Comparison of ENCODE assay signal across 15 cellular contexts in genomic region chr22:36228369-36228768, GRCh38. TPM values are rescaled to one million over a fixed set of nuclear protein-coding genes. Genes with fewer than 3 reads are reported as not detected.
DNase-seq lines count a peak whose midpoint lies in the region; ATAC-seq, FAIRE-seq and TF ChIP-seq lines count a peak whose summit lies in the region.
"Not testable (repeated sequence)": the region's sequence is repeated elsewhere in the genome, so short reads cannot be mapped to it uniquely, and the experiment has no call there.
"Had no signal": no experiment of that assay in that cellular context is flagged by ENCODE, and none has a peak within 500 bp of the region (broad histone marks: within the 10 kb centered on the region; RNA-seq: fewer than 3 reads in every experiment).

No MANE protein-coding gene starts in this region.

- dilution Hi-C loops in endothelial cell of umbilical vein (cut with MboI; ENCODE audit: extremely low pct_ligation_motif_present, low sequenced_read_pairs) = not testable (repeated sequence)

- not testable (repeated sequence) for H3K4me1 ChIP-seq in endothelial cell of umbilical vein (ENCODE audit: control insufficient read depth, extremely low read depth, insufficient read depth, low read length)

- H3K9ac ChIP-seq in endothelial cell of umbilical vein (replicated peaks; ENCODE audit: extremely low read depth, insufficient read depth, low read length) = not testable (repeated sequence)

- not testable (repeated sequence) for H3K9me3 Mint-ChIP-seq in activated CD8-positive, alpha-beta T cell treated with anti-CD3 and anti-CD28 coated beads, Interleukin-2, amount 10 ng/mL, durations not matched to agents 7 days and 5 days (ENCODE audit: insufficient read depth); activated T-cell treated with anti-CD3 and anti-CD28 coated beads, Interleukin-2, amount 50 U/mL, for 24 hours; natural killer cell

- not testable (repeated sequence) for H3K9me3 ChIP-seq in endothelial cell of umbilical vein (replicated peaks; ENCODE audit: control insufficient read depth, insufficient read depth, low read length)

- not testable (repeated sequence) for H3K4me2 ChIP-seq in endothelial cell of umbilical vein (ENCODE audit: insufficient read depth, low read length)

- not testable (repeated sequence) for H3K79me2 ChIP-seq in endothelial cell of umbilical vein (ENCODE audit: control insufficient read depth, insufficient read depth, low read length)

- H3K4me1 Mint-ChIP-seq in activated CD8-positive, alpha-beta T cell treated with anti-CD3 and anti-CD28 coated beads, Interleukin-2, amount 10 ng/mL, durations not matched to agents 7 days and 5 days (ENCODE audit: low read depth) = peaks cover 25% of the 10 kb centered on the region
- peaks cover 16% of the 10 kb centered on the region for H3K4me1 Mint-ChIP-seq in activated T-cell treated with anti-CD3 and anti-CD28 coated beads, Interleukin-2, amount 50 U/mL, for 24 hours (ENCODE audit: low read depth)
- peaks cover 16 to 22% of the 10 kb centered on the region in 2 donors for H3K4me1 Mint-ChIP-seq in natural killer cell

- TF ChIP-seq CTCF in endothelial cell of umbilical vein (IDR thresholded peaks at IDR 0.05; ENCODE audit: extremely low read depth in 1 of 2, insufficient read depth in 1 of 2, low read depth in 1 of 2, low read length in 2 of 2); natural killer cell (IDR thresholded peaks at IDR 0.05): not testable (repeated sequence)

- not testable (repeated sequence) for TF ChIP-seq POLR2A in endothelial cell of umbilical vein (IDR thresholded peaks at IDR 0.05; ENCODE audit: low read depth, low read length)

- POLR2A ChIA-PET in activated CD8-positive, alpha-beta T cell treated with anti-CD3 and anti-CD28 coated beads, Interleukin-2, amount 10 ng/mL, durations not matched to agents 7 days and 5 days (lab: Charles Lee); endothelial cell of umbilical vein (lab: Charles Lee): not testable (repeated sequence)

- FAIRE-seq in endothelial cell of umbilical vein (lab: Jason Lieb, UNC) = peak; percentile 82
- peak; percentile 70 for FAIRE-seq in urothelium cell line (lab: Jason Lieb, UNC)

- BruUV-seq in endothelial cell of umbilical vein (replicated peaks; lab: Mats Ljungman, UMichigan) = not testable (repeated sequence)

- ATAC-seq in activated CD8-positive, alpha-beta T cell treated with anti-CD3 and anti-CD28 coated beads, Interleukin-2, amount 10 ng/mL, durations not matched to agents 7 days and 5 days; natural killer cell: not testable (repeated sequence)

- H3K9me1 ChIP-seq in endothelial cell of umbilical vein (replicated peaks; ENCODE audit: control insufficient read depth, extremely low read depth, insufficient read depth, low read length) = not testable (repeated sequence)

- not testable (repeated sequence) for H3K4me3 Mint-ChIP-seq in activated CD8-positive, alpha-beta T cell treated with anti-CD3 and anti-CD28 coated beads, Interleukin-2, amount 10 ng/mL, durations not matched to agents 7 days and 5 days; activated T-cell treated with anti-CD3 and anti-CD28 coated beads, Interleukin-2, amount 50 U/mL, for 24 hours; natural killer cell

- H3K27me3 Mint-ChIP-seq in activated CD8-positive, alpha-beta T cell treated with anti-CD3 and anti-CD28 coated beads, Interleukin-2, amount 10 ng/mL, durations not matched to agents 7 days and 5 days (ENCODE audit: low read depth); activated T-cell treated with anti-CD3 and anti-CD28 coated beads, Interleukin-2, amount 50 U/mL, for 24 hours; natural killer cell (ENCODE audit: low read depth in 2 of 2): not testable (repeated sequence)

- H4K20me1 ChIP-seq in endothelial cell of umbilical vein (replicated peaks; ENCODE audit: control insufficient read depth, extremely low read depth, insufficient read depth, low read length) = not testable (repeated sequence)

- not testable (repeated sequence) for H3K27me3 ChIP-seq in endothelial cell of umbilical vein (ENCODE audit: control insufficient read depth in 2 of 2, insufficient read depth in 2 of 2, low read length in 2 of 2)

- H3K27ac Mint-ChIP-seq in activated CD8-positive, alpha-beta T cell treated with anti-CD3 and anti-CD28 coated beads, Interleukin-2, amount 10 ng/mL, durations not matched to agents 7 days and 5 days = peak overlapping the region; percentile 29
- H3K27ac Mint-ChIP-seq in activated T-cell treated with anti-CD3 and anti-CD28 coated beads, Interleukin-2, amount 50 U/mL, for 24 hours = peak overlapping the region; percentile 48
- H3K27ac Mint-ChIP-seq in natural killer cell = peak overlapping the region; percentile 61 to 72

- intact Hi-C loops in endothelial cell of umbilical vein (cut with micrococcal nuclease); natural killer cell (cut with micrococcal nuclease): not testable (repeated sequence)

- H3K4me3 ChIP-seq in endothelial cell of umbilical vein (replicated peaks in 1 of 3; ENCODE audit: insufficient read depth in 1 of 3, low read depth in 1 of 3, low read length in 3 of 3) = not testable (repeated sequence)

- CTCF ChIA-PET in activated CD8-positive, alpha-beta T cell treated with anti-CD3 and anti-CD28 coated beads, Interleukin-2, amount 10 ng/mL, durations not matched to agents 7 days and 5 days (lab: Charles Lee) = interaction anchor here (0.9 to 2.3 kb wide), 3 partner anchors 9 to 11 kb away, joined by 3 to 8 read pairs (median 4); partner anchors contain the start of gene APOL2
- CTCF ChIA-PET in endothelial cell of umbilical vein (lab: Charles Lee) = interaction anchor here (1.1 to 1.9 kb wide), 2 partner anchors 11 kb away, joined by 3 to 10 read pairs; partner anchors contain the start of gene APOL2

- H3K36me3 ChIP-seq in endothelial cell of umbilical vein (ENCODE audit: control insufficient read depth in 2 of 2, extremely low read depth in 1 of 2, insufficient read depth in 2 of 2, low read length in 2 of 2) = peaks cover 11 to 29% of the 10 kb centered on the region in 2 experiments

- not testable (repeated sequence) for H2AFZ ChIP-seq in endothelial cell of umbilical vein (ENCODE audit: low read depth, low read length)

- not testable (repeated sequence) for H3K27ac ChIP-seq in endothelial cell of umbilical vein (ENCODE audit: insufficient read depth, low read depth, low read length)

- H3K36me3 Mint-ChIP-seq in activated CD8-positive, alpha-beta T cell treated with anti-CD3 and anti-CD28 coated beads, Interleukin-2, amount 10 ng/mL, durations not matched to agents 7 days and 5 days (ENCODE audit: low read depth) = peaks cover 65% of the 10 kb centered on the region
- peaks cover 82% of the 10 kb centered on the region for H3K36me3 Mint-ChIP-seq in activated T-cell treated with anti-CD3 and anti-CD28 coated beads, Interleukin-2, amount 50 U/mL, for 24 hours (ENCODE audit: low read depth)
- not testable (repeated sequence) for H3K36me3 Mint-ChIP-seq in natural killer cell

- DNase-seq in DMS53 (lab: John Stamatoyannopoulos, UW) (peak; percentile 0), NCI-H510A treated with DMSO at 0.1 percent for 48 hours (lab: John Stamatoyannopoulos, UW) (peak; percentile 11)
- not testable (repeated sequence) for DNase-seq in activated CD8-positive, alpha-beta T cell treated with anti-CD3 and anti-CD28 coated beads, Interleukin-2, amount 10 ng/mL, durations not matched to agents 7 days and 5 days; activated T-cell treated with anti-CD3 and anti-CD28 coated beads, Interleukin-2, amount 50 U/mL, for 24 hours; endothelial cell of umbilical vein (ENCODE audit: low read depth, low spot score); natural killer cell; urothelium cell line (ENCODE audit: low spot score)
- peak; percentile 13 for DNase-seq in stimulated activated CD8-positive, alpha-beta memory T cell treated with anti-CD3 and anti-CD28 coated beads, Interleukin-4, amount 100 ng/mL, for 48 hours

RNA-seq across cellular contexts. Expression of gene APOL2, which starts 11.0 kb away (rescaled TPM):
- total RNA-seq in activated CD8-positive, alpha-beta T cell treated with anti-CD3 and anti-CD28 coated beads, Interleukin-2, amount 10 ng/mL, durations not matched to agents 7 days and 5 days = 10 to 100 TPM; 62.4 TPM
- total RNA-seq in endothelial cell of umbilical vein = 37.6 and 41.9 TPM in 2 replicates
- polyA plus RNA-seq in endothelial cell of umbilical vein = 16.9 and 17.8 TPM in 2 replicates
- 24.9 and 26.1 TPM in 2 replicates for polyA plus RNA-seq in endothelial cell of umbilical vein (2011; cell fraction: cytosol; rRNA removed)
- 29.1 and 32.5 TPM in 2 replicates for polyA plus RNA-seq in endothelial cell of umbilical vein (2011; cell fraction: nucleus; rRNA removed)
- 28.6 and 34.8 TPM in 2 replicates for polyA plus RNA-seq in endothelial cell of umbilical vein (2012)
- polyA minus RNA-seq in endothelial cell of umbilical vein = 40.7 and 43.4 TPM in 2 replicates
- 9.3 TPM for polyA minus RNA-seq in endothelial cell of umbilical vein (2011; cell fraction: cytosol; rRNA and poly(A)+ RNA removed)
- 11.7 and 14.2 TPM in 2 replicates for polyA minus RNA-seq in endothelial cell of umbilical vein (2011; cell fraction: nucleus; rRNA and poly(A)+ RNA removed)
- total RNA-seq in natural killer cell = 100 to 1,000 TPM in 1 of 3 donors, 10 to 100 TPM in 2; 51.7 to 112 (median 67.2) TPM

RNA-seq across cellular contexts. Expression of gene APOL1, which starts 24.6 kb away (rescaled TPM):
- total RNA-seq in activated CD8-positive, alpha-beta T cell treated with anti-CD3 and anti-CD28 coated beads, Interleukin-2, amount 10 ng/mL, durations not matched to agents 7 days and 5 days = 10 to 100 TPM; 37.4 to 38.2 TPM
- total RNA-seq in endothelial cell of umbilical vein (9.3 and 14.1 TPM in 2 replicates), natural killer cell (10 to 100 TPM; 39.5 to 51.2 (median 49.6) TPM)
- 6.8 and 8.2 TPM in 2 replicates for polyA plus RNA-seq in endothelial cell of umbilical vein
- polyA plus RNA-seq in endothelial cell of umbilical vein (2011; cell fraction: cytosol; rRNA removed) = 9.1 and 9.8 TPM in 2 replicates
- polyA plus RNA-seq in endothelial cell of umbilical vein (2011; cell fraction: nucleus; rRNA removed) = 7.6 and 9.2 TPM in 2 replicates
- polyA plus RNA-seq in endothelial cell of umbilical vein (2012) = 9.8 and 11.8 TPM in 2 replicates
- polyA minus RNA-seq in endothelial cell of umbilical vein = 13.5 and 14.4 TPM in 2 replicates
- polyA minus RNA-seq in endothelial cell of umbilical vein (2011; cell fraction: cytosol; rRNA and poly(A)+ RNA removed) = 1.2 TPM
- polyA minus RNA-seq in endothelial cell of umbilical vein (2011; cell fraction: nucleus; rRNA and poly(A)+ RNA removed) = 1.9 and 3.5 TPM in 2 replicates
- total RNA-seq: GM23338, H9 had no signal

RNA-seq across cellular contexts. Expression of gene APOL4, which starts 26.8 kb away (rescaled TPM):
- total RNA-seq in activated CD8-positive, alpha-beta T cell treated with anti-CD3 and anti-CD28 coated beads, Interleukin-2, amount 10 ng/mL, durations not matched to agents 7 days and 5 days = 1 to 10 TPM; 6.9 to 8.5 TPM
- 0.97 and 2.6 TPM in 2 replicates for total RNA-seq in endothelial cell of umbilical vein
- 0.25 and 0.33 TPM in 2 replicates for polyA plus RNA-seq in endothelial cell of umbilical vein
- polyA plus RNA-seq in endothelial cell of umbilical vein (2011; cell fraction: cytosol; rRNA removed) = 0.12 and 0.18 TPM in 2 replicates
- polyA plus RNA-seq in endothelial cell of umbilical vein (2011; cell fraction: nucleus; rRNA removed) = 0.13 TPM in 1 of 2 replicates, not detected in the other
- 0.12 and 0.30 TPM in 2 replicates for polyA plus RNA-seq in endothelial cell of umbilical vein (2012)
- 0.25 and 0.51 TPM in 2 replicates for polyA minus RNA-seq in endothelial cell of umbilical vein
- not detected for polyA minus RNA-seq in endothelial cell of umbilical vein (2011; cell fraction: cytosol; rRNA and poly(A)+ RNA removed)
- polyA minus RNA-seq in endothelial cell of umbilical vein (2011; cell fraction: nucleus; rRNA and poly(A)+ RNA removed) = not detected in 2 replicates
- under 1 TPM in 1 of 3 donors, not detected in 2; 0.70 TPM for total RNA-seq in natural killer cell
- total RNA-seq: B cell; Caco-2; CD4-positive, CD25-positive, alpha-beta regulatory T cell; CD8-positive, alpha-beta T cell; GM12878; GM23338; H9 had no signal
- polyA plus RNA-seq: CD4-positive, CD25-positive, alpha-beta regulatory T cell; GM23338 had no signal
